ENCODE assay signal across 8 cellular contexts in genomic region chr19:39403331-39404312, GRCh38. TPM values are rescaled to one million over a fixed set of nuclear protein-coding genes. Genes with fewer than 3 reads are reported as not detected.
DNase-seq lines count a peak whose midpoint lies in the region; ATAC-seq and TF ChIP-seq lines count a peak whose summit lies in the region.

No MANE protein-coding gene starts in this region.

- H3K9me3 ChIP-seq in CD4-positive, alpha-beta T cell (ENCODE audit: control insufficient read depth, low read length): no peaks in the 10 kb centered on the region

- peak; percentile 89 to 98 (median 94) for DNase-seq in CD4-positive, alpha-beta T cell
- DNase-seq in GM23338 (ENCODE audit: low spot score): peak; percentile 92
- DNase-seq in NCI-H2227 (lab: John Stamatoyannopoulos, UW; ENCODE audit: unreplicated experiment): peak; percentile 90
- peak; percentile 94 to 95 for DNase-seq in activated CD4-positive, alpha-beta T cell treated with anti-CD3 and anti-CD28 coated beads for 4 hours
- no peak for DNase-seq in chondrocyte (ENCODE audit: low spot score)
- peak; percentile 94 for DNase-seq in left kidney (ENCODE audit: low read depth, low spot score)
- DNase-seq in stimulated activated CD4-positive, alpha-beta T cell treated with anti-CD3 and anti-CD28 coated beads, Interleukin-1b, Interleukin-23, amount 100 ng/mL, for 24 hours (ENCODE audit: low read depth in 4 of 4, low spot score in 1 of 4): peak; percentile 84 to 95 (median 91)
- DNase-seq in NCI-H446 treated with DMSO at 0.1 percent for 48 hours (lab: John Stamatoyannopoulos, UW): no peak

- CTCF ChIA-PET in CD4-positive, alpha-beta T cell (lab: Charles Lee): interaction anchor here (1.7 kb wide), 1 partner anchor 9 kb away, joined by 8 read pairs; the partner anchor contains the start of gene PLEKHG2

- peak; percentile 19 for ATAC-seq in CD4-positive, alpha-beta T cell (ENCODE audit: poor library complexity)
- peak; percentile 13 for ATAC-seq in GM23338

- peaks cover 46% of the 10 kb centered on the region for H3K36me3 Mint-ChIP-seq in CD4-positive, alpha-beta T cell (ENCODE audit: low read depth)
- peaks cover 20% of the 10 kb centered on the region for H3K36me3 Mint-ChIP-seq in GM23338 (ENCODE audit: low read depth)
- peaks cover 9% of the 10 kb centered on the region for H3K36me3 Mint-ChIP-seq in chondrocyte (ENCODE audit: low read depth)

- peaks cover 2% of the 10 kb centered on the region for H3K27me3 Mint-ChIP-seq in CD4-positive, alpha-beta T cell
- peaks cover 29% of the 10 kb centered on the region for H3K27me3 Mint-ChIP-seq in GM23338 (ENCODE audit: insufficient read depth, low read depth, poor library complexity)
- H3K27me3 Mint-ChIP-seq in chondrocyte (ENCODE audit: low read depth): no peaks in the 10 kb centered on the region

- H3K27ac Mint-ChIP-seq in CD4-positive, alpha-beta T cell: peak overlapping the region; percentile 98
- H3K27ac Mint-ChIP-seq in GM23338 (peak overlapping the region; percentile 99), chondrocyte (ENCODE audit: unreplicated experiment) (peak overlapping the region; percentile 100)

- peak overlapping the region; percentile 99 for H3K4me3 ChIP-seq in GM23338

- peak overlapping the region; percentile 91 for H3K4me2 ChIP-seq in GM23338

- H3K36me3 ChIP-seq in GM23338 (ENCODE audit: insufficient read depth): no peaks in the 10 kb centered on the region

- TF ChIP-seq CTCF in CD4-positive, alpha-beta T cell (IDR thresholded peaks at IDR 0.05): no peak
- no peak for TF ChIP-seq CTCF in GM23338 (conservative IDR thresholded peaks at IDR 0.05; ENCODE audit: low read depth in 2 of 2)
- TF ChIP-seq CTCF in chondrocyte (IDR thresholded peaks at IDR 0.05): no peak

- H3K27me3 ChIP-seq in CD4-positive, alpha-beta T cell (ENCODE audit: control insufficient read depth, insufficient read depth, low read length): no peaks in the 10 kb centered on the region
- H3K27me3 ChIP-seq in GM23338 (ENCODE audit: insufficient read depth): no peaks in the 10 kb centered on the region

- intact Hi-C loops in CD4-positive, alpha-beta T cell (cut with DNase I, micrococcal nuclease): no loop called here

- H2AFZ ChIP-seq in GM23338: 0 out of 2 replicates have a peak overlapping the region, but pooled peaks have one; percentile 2

- H3K4me1 Mint-ChIP-seq in CD4-positive, alpha-beta T cell (ENCODE audit: low read depth): peaks cover 59% of the 10 kb centered on the region
- H3K4me1 Mint-ChIP-seq in GM23338 (peaks cover 50% of the 10 kb centered on the region), chondrocyte (ENCODE audit: low read depth) (peaks cover 59% of the 10 kb centered on the region)

- H3K9me3 Mint-ChIP-seq in CD4-positive, alpha-beta T cell: no peaks in the 10 kb centered on the region
- no peaks in the 10 kb centered on the region; the same call in 2 of the 3 replicates for H3K9me3 Mint-ChIP-seq in GM23338
- H3K9me3 Mint-ChIP-seq in chondrocyte (ENCODE audit: low read depth): no peaks in the 10 kb centered on the region

- no peaks in the 10 kb centered on the region; the same call in 1 of the 2 replicates for H4K20me1 ChIP-seq in GM23338 (replicated peaks; ENCODE audit: insufficient read depth)

- H3K4me1 ChIP-seq in GM23338 (ENCODE audit: insufficient read depth): peaks cover 47% of the 10 kb centered on the region

- peak overlapping the region; percentile 100 for H3K27ac ChIP-seq in CD4-positive, alpha-beta T cell (ENCODE audit: low read depth, low read length)
- H3K27ac ChIP-seq in GM23338 (ENCODE audit: low read depth): peak overlapping the region; percentile 100

- POLR2A ChIA-PET in CD4-positive, alpha-beta T cell (lab: Charles Lee): interaction anchor here (0.5 to 9.4 kb wide), 7 partner anchors 8 to 1174 kb away, joined by 3 to 144 read pairs (median 4); partner anchors contain the start of genes GMFG, MED29, PAF1 and PLEKHG2

- H3K9me2 ChIP-seq in GM23338 (ENCODE audit: insufficient read depth): no peaks in the 10 kb centered on the region

- H3F3A ChIP-seq in GM23338 (replicated peaks; ENCODE audit: low read depth): peaks cover 43% of the 10 kb centered on the region; the same call in 1 of the 2 replicates

- peaks cover 19% of the 10 kb centered on the region for H3K79me2 ChIP-seq in GM23338 (replicated peaks; ENCODE audit: insufficient read depth)

- peak overlapping the region; percentile 89 for H3K4me3 Mint-ChIP-seq in CD4-positive, alpha-beta T cell
- H3K4me3 Mint-ChIP-seq in GM23338 (peak overlapping the region; percentile 85), chondrocyte (ENCODE audit: unreplicated experiment) (peak overlapping the region; percentile 82)

TF ChIP-seq in GM23338, 12 proteins besides CTCF, POLR2A, EP300 and RAD21 (continues in another document):
- TF ChIP-seq, protein P1, sequence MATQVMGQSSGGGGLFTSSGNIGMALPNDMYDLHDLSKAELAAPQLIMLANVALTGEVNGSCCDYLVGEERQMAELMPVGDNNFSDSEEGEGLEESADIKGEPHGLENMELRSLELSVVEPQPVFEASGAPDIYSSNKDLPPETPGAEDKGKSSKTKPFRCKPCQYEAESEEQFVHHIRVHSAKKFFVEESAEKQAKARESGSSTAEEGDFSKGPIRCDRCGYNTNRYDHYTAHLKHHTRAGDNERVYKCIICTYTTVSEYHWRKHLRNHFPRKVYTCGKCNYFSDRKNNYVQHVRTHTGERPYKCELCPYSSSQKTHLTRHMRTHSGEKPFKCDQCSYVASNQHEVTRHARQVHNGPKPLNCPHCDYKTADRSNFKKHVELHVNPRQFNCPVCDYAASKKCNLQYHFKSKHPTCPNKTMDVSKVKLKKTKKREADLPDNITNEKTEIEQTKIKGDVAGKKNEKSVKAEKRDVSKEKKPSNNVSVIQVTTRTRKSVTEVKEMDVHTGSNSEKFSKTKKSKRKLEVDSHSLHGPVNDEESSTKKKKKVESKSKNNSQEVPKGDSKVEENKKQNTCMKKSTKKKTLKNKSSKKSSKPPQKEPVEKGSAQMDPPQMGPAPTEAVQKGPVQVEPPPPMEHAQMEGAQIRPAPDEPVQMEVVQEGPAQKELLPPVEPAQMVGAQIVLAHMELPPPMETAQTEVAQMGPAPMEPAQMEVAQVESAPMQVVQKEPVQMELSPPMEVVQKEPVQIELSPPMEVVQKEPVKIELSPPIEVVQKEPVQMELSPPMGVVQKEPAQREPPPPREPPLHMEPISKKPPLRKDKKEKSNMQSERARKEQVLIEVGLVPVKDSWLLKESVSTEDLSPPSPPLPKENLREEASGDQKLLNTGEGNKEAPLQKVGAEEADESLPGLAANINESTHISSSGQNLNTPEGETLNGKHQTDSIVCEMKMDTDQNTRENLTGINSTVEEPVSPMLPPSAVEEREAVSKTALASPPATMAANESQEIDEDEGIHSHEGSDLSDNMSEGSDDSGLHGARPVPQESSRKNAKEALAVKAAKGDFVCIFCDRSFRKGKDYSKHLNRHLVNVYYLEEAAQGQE (IDR thresholded peaks at IDR 0.05; ENCODE audit: unreplicated experiment): no peak
- no peak for TF ChIP-seq ZNF114 (CRISPR knock-in tag; IDR thresholded peaks at IDR 0.05)
- peak; percentile 62 for TF ChIP-seq POLR2AphosphoS5 (IDR thresholded peaks at IDR 0.05; ENCODE audit: low read depth)
- TF ChIP-seq EZH2phosphoT487 (IDR thresholded peaks at IDR 0.05; ENCODE audit: unreplicated experiment): no peak

RNA-seq across cellular contexts. Expression of gene ZFP36, which starts 3.0 kb away (rescaled TPM):
- 1,000 to 10,000 TPM; 1,278 to 1,362 TPM for total RNA-seq in CD4-positive, alpha-beta T cell
- 9.5 and 10.6 TPM in 2 replicates for total RNA-seq in GM23338 (2014; rRNA removed; shearing (Covaris generic))
- polyA plus RNA-seq in GM23338 (2016; fragmentation: Nextera tagmentation; extraction: Ambion mirVana): 27.5 and 27.7 TPM in 2 replicates
- total RNA-seq in chondrocyte: 30.2 to 55.7 TPM (median 46.3 TPM) in 3 replicates

RNA-seq across cellular contexts. Expression of gene PLEKHG2, which starts 8.8 kb away (rescaled TPM):
- 10 to 100 TPM; 80.6 to 81.4 TPM for total RNA-seq in CD4-positive, alpha-beta T cell
- total RNA-seq in GM23338 (2014; rRNA removed; shearing (Covaris generic)): 35.2 and 41.3 TPM in 2 replicates
- polyA plus RNA-seq in GM23338 (2016; fragmentation: Nextera tagmentation; extraction: Ambion mirVana): 15.5 and 16.2 TPM in 2 replicates
- total RNA-seq in chondrocyte: 108 to 154 TPM (median 150 TPM) in 3 replicates

RNA-seq across cellular contexts. Expression of gene MED29, which starts 12.4 kb away (rescaled TPM):
- total RNA-seq in CD4-positive, alpha-beta T cell: 10 to 100 TPM; 45.0 to 46.1 TPM
- total RNA-seq in GM23338 (2014; rRNA removed; shearing (Covaris generic)): 62.0 and 63.0 TPM in 2 replicates
- polyA plus RNA-seq in GM23338 (2016; fragmentation: Nextera tagmentation; extraction: Ambion mirVana): 26.1 and 27.5 TPM in 2 replicates
- total RNA-seq in chondrocyte: 27.0 to 31.1 TPM (median 28.7 TPM) in 3 replicates

RNA-seq across cellular contexts. Expression of gene PAF1, which starts 12.7 kb away (rescaled TPM):
- 100 to 1,000 TPM in 1 of 2 experiments, 10 to 100 TPM in 1; 99.6 to 101 TPM for total RNA-seq in CD4-positive, alpha-beta T cell
- total RNA-seq in GM23338 (2014; rRNA removed; shearing (Covaris generic)): 24.6 and 47.3 TPM in 2 replicates
- polyA plus RNA-seq in GM23338 (2016; fragmentation: Nextera tagmentation; extraction: Ambion mirVana): 21.3 and 22.1 TPM in 2 replicates
- 32.2 to 39.7 TPM (median 32.5 TPM) in 3 replicates for total RNA-seq in chondrocyte

RNA-seq across cellular contexts. Expression of gene RPS16, which starts 32.1 kb away (rescaled TPM):
- total RNA-seq in CD4-positive, alpha-beta T cell: 1,000 to 10,000 TPM; 4,625 to 4,839 TPM
- total RNA-seq in GM23338 (2014; rRNA removed; shearing (Covaris generic)): 106 and 207 TPM in 2 replicates
- 1,901 and 2,135 TPM in 2 replicates for polyA plus RNA-seq in GM23338 (2016; fragmentation: Nextera tagmentation; extraction: Ambion mirVana)
- 1,022 to 1,375 TPM (median 1,065 TPM) in 3 replicates for total RNA-seq in chondrocyte

Comparison
In these comparisons a context has a peak if more than half of its experiments do, and no peak if none do; other contexts are left out.
1. DNase-seq: peak in CD4-positive, alpha-beta T cell (10 of 10), GM23338 (single experiment), NCI-H2227 (single experiment), activated CD4-positive, alpha-beta T cell treated with anti-CD3 and anti-CD28 coated beads for 4 hours (2 of 2), left kidney (single experiment) and stimulated activated CD4-positive, alpha-beta T cell treated with anti-CD3 and anti-CD28 coated beads, Interleukin-1b, Interleukin-23, amount 100 ng/mL, for 24 hours (4 of 4); none in chondrocyte (single experiment) and NCI-H446 treated with DMSO at 0.1 percent for 48 hours (single experiment).
2. RNA of gene ZFP36, which starts 3.0 kb away (total RNA-seq): 1,278 to 1,362 TPM in CD4-positive, alpha-beta T cell; 30.2 to 55.7 TPM in chondrocyte and 9.5 to 10.6 TPM in GM23338; every median in the first group is over 10 times any median in the second.
3. Peak in every context shown above with its lines, with median percentiles within 50 percentile points of each other: H3K27ac Mint-ChIP-seq and H3K4me3 Mint-ChIP-seq.